In the genomic region with DNA sequence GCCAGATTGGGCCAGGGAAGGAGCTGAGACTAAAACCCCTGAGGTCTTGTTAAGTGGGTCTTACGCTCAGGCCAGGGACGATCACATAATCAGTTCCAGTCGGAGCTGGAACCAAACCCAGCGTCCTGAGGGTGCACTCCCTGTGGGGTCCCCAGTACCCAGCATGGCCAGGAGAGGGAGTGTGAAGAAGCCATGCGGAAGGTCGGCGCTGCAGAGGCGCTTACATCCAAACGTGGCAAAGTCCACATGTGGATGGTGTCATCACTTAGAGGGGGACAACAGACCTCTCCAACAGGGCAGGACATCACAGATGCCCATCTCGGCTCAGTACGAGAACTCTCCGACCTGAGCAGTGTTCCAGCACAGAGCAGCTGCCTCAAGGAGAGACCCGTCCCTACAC, we compare ENCODE assay signal across 10 cellular contexts.
DNase-seq lines count a peak whose midpoint lies in the region; TF ChIP-seq lines count a peak whose summit lies in the region.
"Had no signal": no experiment of that assay in that cellular context is flagged by ENCODE, and none has a peak within 500 bp of the region (broad histone marks: within the 10 kb centered on the region; RNA-seq: fewer than 3 reads in every experiment).

No MANE protein-coding gene starts in this region.

- no peaks in the 10 kb centered on the region for H3K79me2 ChIP-seq in MM.1S (ENCODE audit: low read length)

- TF ChIP-seq CTCF in MM.1S (IDR thresholded peaks at IDR 0.05; ENCODE audit: low read length): peak; percentile 15
- peak; percentile 33 for TF ChIP-seq CTCF in epithelial cell of esophagus (IDR thresholded peaks at IDR 0.05; ENCODE audit: insufficient read depth, low read depth, low read length, missing control alignments)
- TF ChIP-seq CTCF in retinal pigment epithelial cell (conservative IDR thresholded peaks at IDR 0.05; ENCODE audit: low read depth, low read length): peak; percentile 50

- no peak overlapping the region for H3K27ac ChIP-seq in MM.1S (ENCODE audit: low read length)

- H2AFZ ChIP-seq in MM.1S (ENCODE audit: low read length): no peak overlapping the region

- no peaks in the 10 kb centered on the region for H4K20me1 ChIP-seq in MM.1S (ENCODE audit: insufficient read depth, low read length)

- H3K4me3 ChIP-seq in MM.1S (ENCODE audit: low read length) (no peak overlapping the region), epithelial cell of esophagus (ENCODE audit: low read length) (no peak overlapping the region), retinal pigment epithelial cell (ENCODE audit: low read length) (no peak overlapping the region)

- H3K4me2 ChIP-seq in MM.1S (ENCODE audit: low read depth, low read length): no peak overlapping the region

- DNase-seq in GM03348 (ENCODE audit: low spot score): peak; percentile 22
- no peak for DNase-seq in MM.1S
- no peak for DNase-seq in epithelial cell of esophagus (ENCODE audit: low read depth)
- DNase-seq in retinal pigment epithelial cell (ENCODE audit: low read depth): no peak
- no peak for DNase-seq in NCI-H774 (lab: John Stamatoyannopoulos, UW)
- no peak for DNase-seq in DMS114 treated with DMSO at 0.1 percent for 48 hours (lab: John Stamatoyannopoulos, UW; ENCODE audit: unreplicated experiment)
- no peak for DNase-seq in RKO (ENCODE audit: low spot score)
- no peak for DNase-seq in hippocampal formation (lab: John Stamatoyannopoulos, UW)
- DNase-seq: activated CD4-positive, CD25-positive, alpha-beta regulatory T cell treated with anti-CD3 and anti-CD28 coated beads, Interleukin-2, amount 50 U/mL, for 72 hours; NCI-H1436 treated with DMSO at 0.1 percent for 48 hours had no signal

- H3K27me3 ChIP-seq in MM.1S (replicated peaks; ENCODE audit: insufficient read depth, low read length): no peaks in the 10 kb centered on the region

- no peaks in the 10 kb centered on the region for H3K9me2 ChIP-seq in MM.1S (replicated peaks; ENCODE audit: insufficient read depth, low read length)

- no peaks in the 10 kb centered on the region for H3K9me3 ChIP-seq in MM.1S (replicated peaks; ENCODE audit: insufficient read depth, low read length)

- H3K4me1 ChIP-seq in MM.1S (ENCODE audit: low read length): no peaks in the 10 kb centered on the region

- H3F3A ChIP-seq in MM.1S (ENCODE audit: insufficient read depth, low read length): no peaks in the 10 kb centered on the region

- H3K9ac ChIP-seq in MM.1S (ENCODE audit: low read length): no peak overlapping the region

- H3K36me3 ChIP-seq in MM.1S (replicated peaks; ENCODE audit: insufficient read depth, low read length): no peaks in the 10 kb centered on the region
